Comparison of ENCODE assay signal across 8 cellular contexts in genomic region chr19:35828694-35829301, GRCh38. TPM values are rescaled to one million over a fixed set of nuclear protein-coding genes. Genes with fewer than 3 reads are reported as not detected.
DNase-seq lines count a peak whose midpoint lies in the region; TF ChIP-seq lines count a peak whose summit lies in the region.

No MANE protein-coding gene starts in this region.

- no peaks in the 10 kb centered on the region for H3K4me1 ChIP-seq in BE2C

- no peaks in the 10 kb centered on the region for H3K36me3 ChIP-seq in BE2C

- TF ChIP-seq CTCF in BE2C (IDR thresholded peaks at IDR 0.05; ENCODE audit: low read depth, low read length) = no peak

- no peak overlapping the region for H3K4me3 ChIP-seq in BE2C (ENCODE audit: low read depth, low read length)

- DNase-seq in ELF-1 (ENCODE audit: low read depth, low spot score) (peak; percentile 78), OCI-M2 (lab: John Stamatoyannopoulos, UW; ENCODE audit: unreplicated experiment) (peak; percentile 95), hepatic stellate cell (ENCODE audit: low spot score) (peak; percentile 70), BE2C (no peak), mesenteric fat pad (ENCODE audit: low spot score) (no peak), NCI-H187 (lab: John Stamatoyannopoulos, UW) (no peak)
- peak; percentile 39 for DNase-seq in activated naive CD4-positive, alpha-beta T cell treated with anti-CD3 and anti-CD28 coated beads, Interleukin-2, amount 50 U/mL, for 16 hours
- DNase-seq in stimulated activated CD4-positive, alpha-beta T cell treated with anti-CD3 and anti-CD28 coated beads, Interleukin-12 subunit alpha, Interleukin-12 subunit beta, amount 100 ng/mL, for 48 hours (ENCODE audit: low read depth in 2 of 3, low spot score in 1 of 3) = peak in 2 of 3 donors; percentile 38 to 42

- peaks cover 23% of the 10 kb centered on the region for H3K27me3 ChIP-seq in BE2C

- H3K9me3 ChIP-seq in BE2C = no peaks in the 10 kb centered on the region

RNA-seq across cellular contexts. Expression of gene PRODH2, which starts 16.2 kb away (rescaled TPM):
- not detected for polyA plus RNA-seq in BE2C (2012; ENCODE audit: insufficient read depth, insufficient read length, low read depth)
- total RNA-seq in mesenteric fat pad = not detected

RNA-seq across cellular contexts. Expression of gene NPHS1, which starts 23.5 kb away (rescaled TPM):
- 0.86 TPM for polyA plus RNA-seq in BE2C (2012; ENCODE audit: insufficient read depth, insufficient read length, low read depth)
- not detected for total RNA-seq in mesenteric fat pad

RNA-seq across cellular contexts. Expression of gene KIRREL2, which starts 27.9 kb away (rescaled TPM):
- 13.6 TPM for polyA plus RNA-seq in BE2C (2012; ENCODE audit: insufficient read depth, insufficient read length, low read depth)
- total RNA-seq in mesenteric fat pad = not detected

RNA-seq across cellular contexts. Expression of gene APLP1, which starts 39.6 kb away (rescaled TPM):
- polyA plus RNA-seq in BE2C (2012; ENCODE audit: insufficient read depth, insufficient read length, low read depth) = 319 TPM
- 3.5 TPM for total RNA-seq in mesenteric fat pad

RNA-seq across cellular contexts. Expression of gene ARHGAP33, which starts 53.4 kb away (rescaled TPM):
- 21.1 TPM for polyA plus RNA-seq in BE2C (2012; ENCODE audit: insufficient read depth, insufficient read length, low read depth)
- 2.7 TPM for total RNA-seq in mesenteric fat pad

Comparison
In these comparisons a context has a peak if more than half of its experiments do, and no peak if none do; other contexts are left out.
1. DNase-seq: peak in ELF-1 (single experiment), OCI-M2 (single experiment), activated naive CD4-positive, alpha-beta T cell treated with anti-CD3 and anti-CD28 coated beads, Interleukin-2, amount 50 U/mL, for 16 hours (single experiment), hepatic stellate cell (single experiment) and stimulated activated CD4-positive, alpha-beta T cell treated with anti-CD3 and anti-CD28 coated beads, Interleukin-12 subunit alpha, Interleukin-12 subunit beta, amount 100 ng/mL, for 48 hours (2 of 3); none in BE2C (single experiment), mesenteric fat pad (single experiment) and NCI-H187 (0 of 2).